In the genomic region with DNA sequence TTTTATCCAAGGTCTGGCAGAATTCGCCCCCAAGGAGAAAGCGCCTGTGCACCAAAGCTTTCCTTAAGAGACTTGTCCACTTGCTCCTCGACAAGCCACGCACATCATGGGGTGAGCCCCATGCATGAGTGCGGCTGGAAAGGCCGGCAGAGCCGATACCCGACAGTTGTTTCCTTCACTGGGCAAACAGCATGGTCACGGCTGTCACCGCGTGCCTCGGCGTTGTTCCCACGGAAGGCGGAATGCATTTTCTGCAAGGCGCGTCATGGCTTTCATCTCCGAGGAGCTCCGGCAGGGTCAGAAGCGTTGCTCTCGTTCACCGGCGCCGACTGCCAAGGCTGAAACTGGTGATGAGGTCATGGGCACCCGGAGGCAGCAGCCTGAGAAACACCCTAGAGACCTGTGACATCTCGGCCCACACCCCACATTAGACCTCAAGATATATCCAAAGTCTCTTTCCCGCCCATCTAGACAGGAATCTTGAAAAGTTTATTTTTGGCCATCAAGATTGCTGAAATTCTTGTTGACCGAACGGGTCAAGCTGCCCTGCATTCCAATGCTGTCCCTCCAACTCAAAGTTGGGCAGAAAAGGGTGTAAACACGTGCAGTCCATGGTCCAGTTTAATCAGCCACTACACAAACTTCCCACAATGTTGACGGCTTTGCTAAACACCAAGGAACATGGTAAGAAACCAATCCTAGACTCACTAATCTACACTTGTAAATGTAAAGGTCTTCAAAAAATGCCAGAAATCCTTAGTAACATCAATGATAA, we compare ENCODE assay signal across 8 cellular contexts. TPM values are rescaled to one million over a fixed set of nuclear protein-coding genes. Genes with fewer than 3 reads are reported as not detected.
A peak's percentile ranks its signal among the peaks of the same experiment; 100 is the strongest.
DNase-seq lines count a peak whose midpoint lies in the region; ATAC-seq and TF ChIP-seq lines count a peak whose summit lies in the region.

No MANE protein-coding gene starts in this region.

- intact Hi-C loops in Right ventricle myocardium inferior (cut with DNase I), result loop anchor here (1.0 kb wide), 1 partner anchor 102 kb away; no protein-coding TSS in a partner anchor

- no peak for TF ChIP-seq CTCF in HFFc6 (IDR thresholded peaks at IDR 0.05)

- peak overlapping the region; percentile 91 for H3K4me3 Mint-ChIP-seq in HFFc6
- H3K4me3 Mint-ChIP-seq in activated T-cell treated with anti-CD3 and anti-CD28 coated beads, Interleukin-2, amount 50 U/mL, for 4 hours, result peak overlapping the region; percentile 37

- no peak for ATAC-seq in activated T-cell treated with anti-CD3 and anti-CD28 coated beads, Interleukin-2, amount 50 U/mL, for 4 hours
- ATAC-seq in Right ventricle myocardium inferior (peak; percentile 48), GM18858 (IDR thresholded peaks at IDR 0.05; ENCODE audit: unreplicated experiment) (no peak), GM18511 (IDR thresholded peaks at IDR 0.05; ENCODE audit: unreplicated experiment) (no peak)

- H3K27me3 Mint-ChIP-seq in HFFc6 (ENCODE audit: insufficient read depth), result peaks cover 2% of the 10 kb centered on the region; the same call in 1 of the 2 replicates
- H3K27me3 Mint-ChIP-seq in activated T-cell treated with anti-CD3 and anti-CD28 coated beads, Interleukin-2, amount 50 U/mL, for 4 hours (ENCODE audit: low read depth), result peaks cover 53% of the 10 kb centered on the region

- H3K27ac Mint-ChIP-seq in HFFc6, result peak overlapping the region; percentile 97

- no peaks in the 10 kb centered on the region for H3K9me3 Mint-ChIP-seq in HFFc6
- H3K9me3 Mint-ChIP-seq in activated T-cell treated with anti-CD3 and anti-CD28 coated beads, Interleukin-2, amount 50 U/mL, for 4 hours, result peaks cover 15% of the 10 kb centered on the region

- peaks cover 42% of the 10 kb centered on the region for H3K4me1 Mint-ChIP-seq in HFFc6 (ENCODE audit: low read depth)
- H3K4me1 Mint-ChIP-seq in activated T-cell treated with anti-CD3 and anti-CD28 coated beads, Interleukin-2, amount 50 U/mL, for 4 hours (ENCODE audit: low read depth), result peaks cover 19% of the 10 kb centered on the region

- DNase-seq in Ammon's horn (ENCODE audit: low spot score) (peak; percentile 73), HFFc6 (peak; percentile 86), Right ventricle myocardium inferior (ENCODE audit: missing footprints) (peak; percentile 73), nucleus accumbens (lab: John Stamatoyannopoulos, UW) (peak in 47 of 56 donors; percentile 19 to 85 (median 69)), Kasumi-1 (lab: John Stamatoyannopoulos, UW) (no peak)
- no peak for DNase-seq in activated T-cell treated with anti-CD3 and anti-CD28 coated beads, Interleukin-2, amount 50 U/mL, for 4 hours

- H3K36me3 Mint-ChIP-seq in HFFc6 (ENCODE audit: low read depth), result no peaks in the 10 kb centered on the region
- peaks cover 3% of the 10 kb centered on the region for H3K36me3 Mint-ChIP-seq in activated T-cell treated with anti-CD3 and anti-CD28 coated beads, Interleukin-2, amount 50 U/mL, for 4 hours (ENCODE audit: insufficient read depth)

RNA-seq across cellular contexts. Expression of gene TJP1, which starts 0.6 kb away (rescaled TPM):
- 10 to 100 TPM; 60.1 to 76.3 (median 70.4) TPM for total RNA-seq in HFFc6 (2021; fragmentation: NEBNext Ultra II Directional; extraction: Animal tissue kit (Norgen Biotek cat#: 25700))
- total RNA-seq in activated T-cell treated with anti-CD3 and anti-CD28 coated beads, Interleukin-2, amount 50 U/mL, for 4 hours, result under 1 TPM; 0.22 to 0.71 (median 0.24) TPM
- total RNA-seq in Right ventricle myocardium inferior, result 111 TPM

Comparison
In these comparisons a context has a peak if more than half of its experiments do, and no peak if none do; other contexts are left out.
1. DNase-seq: peak in Ammon's horn (single experiment), HFFc6 (single experiment), Right ventricle myocardium inferior (single experiment) and nucleus accumbens (47 of 56); none in activated T-cell treated with anti-CD3 and anti-CD28 coated beads, Interleukin-2, amount 50 U/mL, for 4 hours (single experiment) and Kasumi-1 (0 of 2).
2. RNA of gene TJP1, which starts 0.6 kb away (total RNA-seq): 111 TPM in Right ventricle myocardium inferior (single experiment) and 60.1 to 76.3 TPM in HFFc6; 0.22 to 0.71 TPM in activated T-cell treated with anti-CD3 and anti-CD28 coated beads, Interleukin-2, amount 50 U/mL, for 4 hours; every median in the first group is over 10 times any median in the second.